In the genomic region with DNA sequence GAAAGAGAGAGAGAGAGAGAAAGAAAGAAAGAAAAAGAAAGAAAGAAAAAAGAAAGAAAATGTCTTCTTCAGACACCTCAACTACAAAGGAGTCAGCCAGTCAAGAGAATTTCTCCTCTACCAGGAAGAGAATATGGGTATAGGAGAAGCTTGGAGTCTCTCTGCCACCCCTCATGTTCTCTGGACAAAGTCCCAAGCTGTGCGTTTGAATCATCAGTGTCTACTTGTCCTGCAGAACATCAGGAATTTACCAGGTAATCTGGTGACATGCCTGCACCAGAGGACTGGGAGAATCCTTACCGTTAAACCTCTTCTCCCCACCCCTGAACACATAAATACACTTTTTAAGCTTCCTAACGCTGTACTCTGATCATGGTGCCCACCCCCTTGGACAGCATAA, we compare ENCODE assay signal across 29 cellular contexts.
"Had no signal": no experiment of that assay in that cellular context is flagged by ENCODE, and none has a peak within 500 bp of the region (broad histone marks: within the 10 kb centered on the region; RNA-seq: fewer than 3 reads in every experiment).

No MANE protein-coding gene starts in this region.

- H3K27ac ChIP-seq: colonic mucosa, dorsolateral prefrontal cortex, epithelial cell of prostate, esophagus muscularis mucosa, esophagus squamous epithelium, foreskin keratinocyte, gastrocnemius medialis, gastroesophageal sphincter, heart left ventricle, heart right ventricle had no signal

- H3K9me3 Mint-ChIP-seq: dendritic cell treated with granulocyte-macrophage colony-stimulating factor and Interleukin-4, amounts not matched to agents 40 ng/mL and 50 ng/mL, for 4 days; effector memory CD8-positive, alpha-beta T cell had no signal

- H3K27me3 Mint-ChIP-seq: dendritic cell treated with granulocyte-macrophage colony-stimulating factor and Interleukin-4, amounts not matched to agents 40 ng/mL and 50 ng/mL, for 4 days; effector memory CD8-positive, alpha-beta T cell had no signal

- ATAC-seq: effector memory CD8-positive, alpha-beta T cell; esophagus mucosa; foreskin keratinocyte; gastrocnemius medialis; gastroesophageal sphincter; heart left ventricle; heart right ventricle had no signal

- H3K27ac Mint-ChIP-seq: dendritic cell treated with granulocyte-macrophage colony-stimulating factor and Interleukin-4, amounts not matched to agents 40 ng/mL and 50 ng/mL, for 4 days; effector memory CD8-positive, alpha-beta T cell; endodermal cell had no signal

- H3K4me3 ChIP-seq: colonic mucosa, coronary artery, dorsolateral prefrontal cortex, esophagus muscularis mucosa, esophagus squamous epithelium, gastrocnemius medialis, gastroesophageal sphincter, heart left ventricle, heart right ventricle had no signal

- H3K4me3 Mint-ChIP-seq: dendritic cell treated with granulocyte-macrophage colony-stimulating factor and Interleukin-4, amounts not matched to agents 40 ng/mL and 50 ng/mL, for 4 days; effector memory CD8-positive, alpha-beta T cell; endodermal cell had no signal

- H3K27me3 ChIP-seq: colonic mucosa, dorsolateral prefrontal cortex, esophagus muscularis mucosa, esophagus squamous epithelium, foreskin keratinocyte, gastrocnemius medialis, gastroesophageal sphincter, heart left ventricle, heart right ventricle had no signal

- H3K36me3 ChIP-seq: colonic mucosa, esophagus muscularis mucosa, esophagus squamous epithelium, gastrocnemius medialis, gastroesophageal sphincter, heart left ventricle, heart right ventricle had no signal

- H3K4me1 ChIP-seq: colonic mucosa, foreskin keratinocyte had no signal

- FAIRE-seq: colon, endometrium, endothelial cell of umbilical vein, frontal cortex had no signal

- DNase-seq: colonic mucosa; cortex of kidney; dermis blood vessel endothelial cell; dorsolateral prefrontal cortex; effector CD4-positive, alpha-beta T cell; effector CD8-positive, alpha-beta T cell; effector memory CD4-positive, alpha-beta T cell; effector memory CD8-positive, alpha-beta T cell; endodermal cell; erythroblast; esophagus squamous epithelium; foreskin fibroblast; foreskin keratinocyte; foreskin melanocyte; gastrocnemius medialis; glutamatergic neuron; head of caudate nucleus; heart left ventricle; heart right ventricle had no signal

- H3K9me3 ChIP-seq: colonic mucosa, esophagus muscularis mucosa, esophagus squamous epithelium, gastrocnemius medialis, gastroesophageal sphincter, heart left ventricle, heart right ventricle had no signal
